20 cellular contexts compared by ENCODE assay signal in the genomic region with DNA sequence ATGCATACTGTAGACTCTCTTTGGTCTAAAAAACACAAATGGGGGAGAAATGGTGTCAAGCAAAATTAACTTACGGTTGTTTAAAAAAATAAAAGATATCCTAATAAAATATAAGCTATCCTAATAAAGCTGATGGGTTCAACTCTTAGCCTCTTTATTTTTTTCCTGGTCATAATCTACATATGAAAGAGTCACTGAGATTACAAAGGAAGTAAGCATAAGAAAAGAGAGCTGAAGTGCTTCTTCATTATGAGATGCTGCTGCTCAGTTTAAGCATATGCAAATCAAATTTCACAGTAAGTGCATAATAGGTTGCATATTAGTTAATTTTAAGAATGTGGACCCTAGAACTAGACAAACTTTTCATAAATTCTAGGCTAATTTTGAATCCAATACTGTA. TPM values are rescaled to one million over a fixed set of nuclear protein-coding genes. Genes with fewer than 3 reads are reported as not detected.
DNase-seq lines count a peak whose midpoint lies in the region; ATAC-seq and TF ChIP-seq lines count a peak whose summit lies in the region.
"Had no signal": no experiment of that assay in that cellular context is flagged by ENCODE, and none has a peak within 500 bp of the region (broad histone marks: within the 10 kb centered on the region; RNA-seq: fewer than 3 reads in every experiment).

No MANE protein-coding gene starts in this region.

- CTCF ChIA-PET in WTC11 (lab: Charles Lee): interaction anchor here (0.7 to 1.6 kb wide), 2 partner anchors 27 to 184 kb away, joined by 3 to 5 read pairs; no protein-coding TSS in a partner anchor

- H3K56ac ChIP-seq in H9 (ENCODE audit: insufficient read length, low read depth, low read length) (no peak overlapping the region), mesendoderm (ENCODE audit: low read length) (no peak overlapping the region)

- H3K27ac Mint-ChIP-seq in H9 (peak overlapping the region in 2 of 3 experiments; percentile 98; a peak in 4 of 7 replicates), WTC11 (peak overlapping the region; percentile 88; the same call in 1 of the 2 replicates), type B pancreatic cell (no peak overlapping the region)
- H3K27ac Mint-ChIP-seq: HFFc6 had no signal

- H2BK5ac ChIP-seq in H9 (ENCODE audit: insufficient read length, low read length): no peak overlapping the region
- no peak overlapping the region for H2BK5ac ChIP-seq in mesendoderm (ENCODE audit: low read length)

- no peaks in the 10 kb centered on the region for H4K20me1 ChIP-seq in H9 (ENCODE audit: control insufficient read depth, insufficient read depth, insufficient read length)

- no peak overlapping the region for H2AFZ ChIP-seq in H9 (ENCODE audit: low read length)

- H4K5ac ChIP-seq in H9 (ENCODE audit: insufficient read length, low read depth, low read length): no peak overlapping the region
- no peak overlapping the region for H4K5ac ChIP-seq in mesendoderm (ENCODE audit: low read length)

- no peaks in the 10 kb centered on the region for H3K79me1 ChIP-seq in H9 (ENCODE audit: insufficient read depth, low read depth, low read length, poor library complexity, severe bottlenecking)
- no peaks in the 10 kb centered on the region for H3K79me1 ChIP-seq in mesendoderm (ENCODE audit: low read length)

- H3K27me3 Mint-ChIP-seq in H9 (ENCODE audit: low read depth): no peaks in the 10 kb centered on the region
- H3K27me3 Mint-ChIP-seq in WTC11 (ENCODE audit: low read depth): no peaks in the 10 kb centered on the region
- no peaks in the 10 kb centered on the region for H3K27me3 Mint-ChIP-seq in type B pancreatic cell
- H3K27me3 Mint-ChIP-seq: CD4-positive, CD25-positive, alpha-beta regulatory T cell; CD8-positive, alpha-beta memory T cell had no signal

- no peak overlapping the region for H2BK15ac ChIP-seq in H9 (ENCODE audit: low read depth, low read length)
- H2BK15ac ChIP-seq in mesendoderm (replicated peaks; ENCODE audit: low read depth): no peak overlapping the region

- H3K4me3 ChIP-seq in HUES6 (ENCODE audit: low read depth, low read length) (no peak overlapping the region), iPS-20b (ENCODE audit: low read length) (peak overlapping the region; percentile 22; the same call in 1 of the 2 replicates), mesendoderm (ENCODE audit: low read length) (no peak overlapping the region)

- H3T11ph ChIP-seq in H9 (ENCODE audit: low read length): no peak overlapping the region

- no peaks in the 10 kb centered on the region for H3K23me2 ChIP-seq in H9 (ENCODE audit: insufficient read length, low read depth, low read length, poor library complexity, severe bottlenecking)

- H2BK12ac ChIP-seq in H9 (ENCODE audit: insufficient read length, low read depth, low read length): no peak overlapping the region

- no peak for DNase-seq in H9
- no peak for DNase-seq in WTC11 (ENCODE audit: low spot score)
- no peak for DNase-seq in NCI-H1105 treated with DMSO at 0.1 percent for 48 hours (lab: John Stamatoyannopoulos, UW)
- DNase-seq in type B pancreatic cell (ENCODE audit: extremely low spot score, unreplicated experiment): no peak
- no peak for DNase-seq in mesendoderm
- DNase-seq: ACHN; BE2C; C1 segment of cervical spinal cord; CD4-positive, CD25-positive, alpha-beta regulatory T cell; CD8-positive, alpha-beta memory T cell; COR-L47; DMS 273 treated with DMSO at 0.1 percent for 48 hours; DMS53; DND-41; EL; HFFc6 had no signal

- POLR2A ChIA-PET in WTC11 (lab: Charles Lee): no interaction called here

- H3K27me3 ChIP-seq in H9 (ENCODE audit: insufficient read depth, low read length) (no peaks in the 10 kb centered on the region), HUES6 (ENCODE audit: control insufficient read depth, insufficient read depth, low read length) (no peaks in the 10 kb centered on the region), iPS-20b (ENCODE audit: insufficient read depth, low read length) (no peaks in the 10 kb centered on the region), mesendoderm (ENCODE audit: insufficient read depth, low read length, poor library complexity) (no peaks in the 10 kb centered on the region)
- H3K27me3 ChIP-seq: BE2C had no signal

- no peak overlapping the region for H3K4ac ChIP-seq in H9 (ENCODE audit: low read depth, low read length)
- no peak overlapping the region for H3K4ac ChIP-seq in mesendoderm (ENCODE audit: low read depth, low read length)

- H3K36me3 ChIP-seq in HUES6 (ENCODE audit: control insufficient read depth, insufficient read depth, low read length) (peaks cover 80% of the 10 kb centered on the region), iPS-20b (ENCODE audit: insufficient read depth, low read depth, low read length) (peaks cover 82% of the 10 kb centered on the region), mesendoderm (ENCODE audit: control insufficient read depth, insufficient read depth, low read length) (peaks cover 8% of the 10 kb centered on the region)

- H3K9me3 ChIP-seq in H9 (ENCODE audit: control insufficient read depth, low read depth, low read length) (no peaks in the 10 kb centered on the region), HUES6 (ENCODE audit: control insufficient read depth, insufficient read depth, low read depth, low read length) (no peaks in the 10 kb centered on the region), iPS-20b (ENCODE audit: insufficient read depth, low read depth, low read length) (no peaks in the 10 kb centered on the region)
- H3K9me3 ChIP-seq: BE2C had no signal

- no peak overlapping the region for H3K14ac ChIP-seq in H9 (ENCODE audit: insufficient read depth, low read length)

- H3K9me3 Mint-ChIP-seq in H9: no peaks in the 10 kb centered on the region
- 0 out of 2 replicates have a peak, but pooled peaks cover 5% of the 10 kb centered on the region for H3K9me3 Mint-ChIP-seq in WTC11
- no peaks in the 10 kb centered on the region for H3K9me3 Mint-ChIP-seq in type B pancreatic cell
- H3K9me3 Mint-ChIP-seq: CD4-positive, CD25-positive, alpha-beta regulatory T cell; CD8-positive, alpha-beta memory T cell; HFFc6 had no signal

- H3K18ac ChIP-seq in H9 (ENCODE audit: insufficient read length, low read depth, low read length) (no peak overlapping the region), mesendoderm (ENCODE audit: low read length) (no peak overlapping the region)

- H3K4me1 Mint-ChIP-seq in H9 (peaks cover 39 to 47% of the 10 kb centered on the region in 2 experiments), WTC11 (peaks cover 45% of the 10 kb centered on the region), type B pancreatic cell (ENCODE audit: unreplicated experiment) (no peaks in the 10 kb centered on the region)

- TF ChIP-seq CTCF in H9 (conservative IDR thresholded peaks at IDR 0.05) (no peak), WTC11 (IDR thresholded peaks at IDR 0.05) (no peak), type B pancreatic cell (conservative IDR thresholded peaks at IDR 0.05) (no peak)

- H3K23ac ChIP-seq in H9 (ENCODE audit: insufficient read length, low read depth, low read length) (no peak overlapping the region), mesendoderm (ENCODE audit: low read length) (no peak overlapping the region)

- H4K8ac ChIP-seq in H9 (replicated peaks; ENCODE audit: insufficient read length, low read depth, low read length) (no peak overlapping the region), mesendoderm (ENCODE audit: low read depth, low read length) (no peak overlapping the region)

- no CpG with 5 or more reads among the region's 1 CpG for WGBS in H9 (ENCODE audit: extremely low coverage, insufficient read length, low lambda C conversion rate)
- no CpG with 5 or more reads among the region's 1 CpG for WGBS in mesendoderm (ENCODE audit: extremely low coverage, insufficient coverage, low lambda C conversion rate)

- no peak overlapping the region for H2BK120ac ChIP-seq in H9 (ENCODE audit: low read depth, low read length, poor library complexity, severe bottlenecking)
- no peak overlapping the region for H2BK120ac ChIP-seq in mesendoderm (ENCODE audit: low read depth, low read length)

- no peak overlapping the region for H3K27ac ChIP-seq in H9 (ENCODE audit: insufficient read length, low read depth, low read length)
- H3K27ac ChIP-seq in HUES6 (ENCODE audit: low read depth, low read length): peak overlapping the region; percentile 82
- H3K27ac ChIP-seq in iPS-20b (ENCODE audit: low read length): peak overlapping the region; percentile 51
- no peak overlapping the region for H3K27ac ChIP-seq in mesendoderm (ENCODE audit: low read depth, low read length)
- H3K27ac ChIP-seq: HL-60 had no signal

- H2AK5ac ChIP-seq in H9 (ENCODE audit: insufficient read length, low read length) (no peak overlapping the region), mesendoderm (ENCODE audit: low read length) (no peak overlapping the region)

- ATAC-seq in WTC11: peak; percentile 62
- ATAC-seq: HCT116 had no signal

- H4K91ac ChIP-seq in H9 (ENCODE audit: insufficient read length, low read depth, low read length): no peak overlapping the region

- no peak overlapping the region for H3K9ac ChIP-seq in H9 (ENCODE audit: extremely low read depth, insufficient read length, low read length)
- H3K9ac ChIP-seq in HUES6 (ENCODE audit: low read length): no peak overlapping the region
- no peak overlapping the region for H3K9ac ChIP-seq in iPS-20b (ENCODE audit: low read depth, low read length)
- no peak overlapping the region for H3K9ac ChIP-seq in mesendoderm (ENCODE audit: low read length)

- no peak overlapping the region for H2BK20ac ChIP-seq in H9 (ENCODE audit: low read depth, low read length, poor library complexity, severe bottlenecking)

- H3K36me3 Mint-ChIP-seq in H9 (ENCODE audit: insufficient read depth in 1 of 3, low read depth in 3 of 3): peaks cover 39 to 68% (median 59%) of the 10 kb centered on the region in 3 experiments
- peaks cover 54% of the 10 kb centered on the region for H3K36me3 Mint-ChIP-seq in WTC11
- H3K36me3 Mint-ChIP-seq in type B pancreatic cell: peaks cover 29% of the 10 kb centered on the region

- H3K79me2 ChIP-seq in H9 (ENCODE audit: insufficient read depth, low read length) (no peaks in the 10 kb centered on the region), mesendoderm (ENCODE audit: control insufficient read depth, insufficient read depth, low read length) (no peaks in the 10 kb centered on the region)

- peaks cover 3% of the 10 kb centered on the region; the same call in 1 of the 2 replicates for H3K4me1 ChIP-seq in H9 (ENCODE audit: insufficient read depth, low read length)
- peaks cover 29% of the 10 kb centered on the region for H3K4me1 ChIP-seq in HUES6 (ENCODE audit: control insufficient read depth, insufficient read depth, low read length)
- peaks cover 36% of the 10 kb centered on the region for H3K4me1 ChIP-seq in iPS-20b (ENCODE audit: insufficient read depth, low read length)
- H3K4me1 ChIP-seq in mesendoderm (ENCODE audit: control insufficient read depth, low read depth, low read length): no peaks in the 10 kb centered on the region
- H3K4me1 ChIP-seq: BE2C had no signal

- H3K4me2 ChIP-seq in H9 (ENCODE audit: insufficient read depth, insufficient read length, low read length) (no peak overlapping the region), mesendoderm (ENCODE audit: low read length) (no peak overlapping the region)

- no peak overlapping the region for H3K4me3 Mint-ChIP-seq in H9
- no peak overlapping the region for H3K4me3 Mint-ChIP-seq in WTC11
- no peak overlapping the region for H3K4me3 Mint-ChIP-seq in type B pancreatic cell
- H3K4me3 Mint-ChIP-seq: CD4-positive, CD25-positive, alpha-beta regulatory T cell; CD8-positive, alpha-beta memory T cell; HFFc6 had no signal

RNA-seq across cellular contexts. Expression of gene DNER, which starts 59.9 kb away (rescaled TPM):
- total RNA-seq in H9 (2021): 1.0 and 1.1 TPM in 2 replicates
- total RNA-seq in WTC11 (2021): 2.5 to 3.7 TPM (median 2.9 TPM) in 3 replicates
- total RNA-seq in type B pancreatic cell (ENCODE audit: low replicate concordance): 2.6 and 15.9 TPM in 2 replicates
- 1.6 TPM for polyA plus RNA-seq in mesendoderm (2013, experiment 1 of 2)
- polyA plus RNA-seq in mesendoderm (2013, experiment 2 of 2): 1.6 TPM
- total RNA-seq: CD4-positive, CD25-positive, alpha-beta regulatory T cell; CD8-positive, alpha-beta memory T cell had no signal
- polyA plus RNA-seq: CD8-positive, alpha-beta memory T cell had no signal

Comparison
In these comparisons a context has a peak if more than half of its experiments do, and no peak if none do; other contexts are left out.
1. H3K27ac ChIP-seq: peak in HUES6 (single experiment) and iPS-20b (single experiment); none in H9 (single experiment) and mesendoderm (single experiment).